Comparison of ENCODE assay signal across 14 cellular contexts in genomic region chr10:50375051-50375452, GRCh38.
DNase-seq lines count a peak whose midpoint lies in the region; ATAC-seq, FAIRE-seq and TF ChIP-seq lines count a peak whose summit lies in the region.
"Had no signal": no experiment of that assay in that cellular context is flagged by ENCODE, and none has a peak within 500 bp of the region (broad histone marks: within the 10 kb centered on the region; RNA-seq: fewer than 3 reads in every experiment).

No MANE protein-coding gene starts in this region.

- H3K4me3 ChIP-seq in MM.1S (ENCODE audit: low read length), result no peak overlapping the region
- no peak overlapping the region for H3K4me3 ChIP-seq in bronchial epithelial cell (ENCODE audit: low read depth, low read length)
- H3K4me3 ChIP-seq: cardiac muscle cell, ovary, tibial nerve had no signal

- no peaks in the 10 kb centered on the region for H3K9me2 ChIP-seq in MM.1S (replicated peaks; ENCODE audit: insufficient read depth, low read length)

- 0 out of 2 replicates have a peak, but pooled peaks cover 6% of the 10 kb centered on the region for H3K79me2 ChIP-seq in MM.1S (ENCODE audit: low read length)

- peak; percentile 23 for FAIRE-seq in GM12891 (lab: Jason Lieb, UNC)
- no peak for FAIRE-seq in bronchial epithelial cell (lab: Jason Lieb, UNC)

- no peak for TF ChIP-seq POLR2A in GM12891 (IDR thresholded peaks at IDR 0.05; ENCODE audit: low read depth, low read length)

- no peak overlapping the region for H2AFZ ChIP-seq in MM.1S (ENCODE audit: low read length)

- ATAC-seq in GM21423 (IDR thresholded peaks at IDR 0.05; ENCODE audit: unreplicated experiment), result no peak

- H3K27me3 ChIP-seq in MM.1S (replicated peaks; ENCODE audit: insufficient read depth, low read length) (no peaks in the 10 kb centered on the region), bronchial epithelial cell (ENCODE audit: control insufficient read depth, insufficient read depth, low read length) (no peaks in the 10 kb centered on the region)
- H3K27me3 ChIP-seq: cardiac muscle cell, ovary, tibial nerve had no signal

- H3K9ac ChIP-seq in MM.1S (ENCODE audit: low read length), result no peak overlapping the region

- H3K4me1 ChIP-seq in MM.1S (ENCODE audit: low read length), result peaks cover 14% of the 10 kb centered on the region

- H3K27ac ChIP-seq in MM.1S (ENCODE audit: low read length), result no peak overlapping the region
- H3K27ac ChIP-seq: cardiac muscle cell, ovary had no signal

- no peaks in the 10 kb centered on the region for H3F3A ChIP-seq in MM.1S (ENCODE audit: insufficient read depth, low read length)

- no peaks in the 10 kb centered on the region for H3K9me3 ChIP-seq in MM.1S (replicated peaks; ENCODE audit: insufficient read depth, low read length)
- H3K9me3 ChIP-seq: Caco-2, ovary, tibial nerve had no signal

- H3K36me3 ChIP-seq in MM.1S (replicated peaks; ENCODE audit: insufficient read depth, low read length) (no peaks in the 10 kb centered on the region), bronchial epithelial cell (ENCODE audit: control insufficient read depth, insufficient read depth, low read length) (no peaks in the 10 kb centered on the region)
- H3K36me3 ChIP-seq: cardiac muscle cell, ovary had no signal

- DNase-seq in GM12891 (ENCODE audit: insufficient read length, low spot score) (no peak), MM.1S (no peak), bronchial epithelial cell (ENCODE audit: low read depth) (peak; percentile 94), renal cortical epithelial cell (ENCODE audit: low read depth) (peak; percentile 94), NCI-H146 (lab: John Stamatoyannopoulos, UW) (no peak), NCI-H1105 treated with DMSO at 0.1 percent for 48 hours (lab: John Stamatoyannopoulos, UW) (no peak)
- DNase-seq in activated naive CD4-positive, alpha-beta T cell treated with Interleukin-2 at 50 U/mL for 16 hours, result no peak
- DNase-seq: activated naive CD4-positive, alpha-beta T cell treated with anti-CD3 and anti-CD28 coated beads, Interleukin-2, amount 50 U/mL, for 16 hours; Caco-2; NCI-H446 treated with DMSO at 0.1 percent for 48 hours; ovary had no signal

- peak overlapping the region; percentile 22; the same call in 1 of the 2 replicates for H3K4me2 ChIP-seq in MM.1S (ENCODE audit: low read depth, low read length)

- TF ChIP-seq CTCF in MM.1S (IDR thresholded peaks at IDR 0.05; ENCODE audit: low read length) (no peak), bronchial epithelial cell (IDR thresholded peaks at IDR 0.05; ENCODE audit: insufficient read depth, low read length, severe bottlenecking) (no peak)

- H4K20me1 ChIP-seq in MM.1S (ENCODE audit: insufficient read depth, low read length), result no peaks in the 10 kb centered on the region

TF ChIP-seq in GM12891, 5 proteins besides CTCF, POLR2A, EP300 and RAD21:
- TF ChIP-seq PAX5 (IDR thresholded peaks at IDR 0.05; ENCODE audit: insufficient read depth, low read length, severe bottlenecking) (peak; percentile 18), POLR2AphosphoS5 (IDR thresholded peaks at IDR 0.05; ENCODE audit: low read depth, low read length) (no peak), TAF1 (IDR thresholded peaks at IDR 0.05; ENCODE audit: low read depth, low read length) (no peak), SPI1 (IDR thresholded peaks at IDR 0.05; ENCODE audit: low read depth, low read length) (no peak)

Comparison
In these comparisons a context has a peak if more than half of its experiments do, and no peak if none do; other contexts are left out.
1. DNase-seq: peak in bronchial epithelial cell (single experiment) and renal cortical epithelial cell (single experiment); none in GM12891 (single experiment), MM.1S (single experiment), activated naive CD4-positive, alpha-beta T cell treated with Interleukin-2 at 50 U/mL for 16 hours (single experiment), NCI-H146 (single experiment) and NCI-H1105 treated with DMSO at 0.1 percent for 48 hours (single experiment).